ENCODE assay signal across 23 cellular contexts in genomic region chr10:68829494-68829893, GRCh38. TPM values are rescaled to one million over a fixed set of nuclear protein-coding genes. Genes with fewer than 3 reads are reported as not detected.
DNase-seq lines count a peak whose midpoint lies in the region; ATAC-seq and TF ChIP-seq lines count a peak whose summit lies in the region.
"Had no signal": no experiment of that assay in that cellular context is flagged by ENCODE, and none has a peak within 500 bp of the region (broad histone marks: within the 10 kb centered on the region; RNA-seq: fewer than 3 reads in every experiment).

No MANE protein-coding gene starts in this region.

- no peak for DNase-seq in CD8-positive, alpha-beta T cell
- peak; percentile 14 for DNase-seq in NB4 (ENCODE audit: low read depth)
- no peak for DNase-seq in nephron progenitor cell
- no peak for DNase-seq in SIG-M5 (lab: John Stamatoyannopoulos, UW)
- no peak for DNase-seq in WERI-Rb-1
- no peak for DNase-seq in upper lobe of right lung
- DNase-seq: BE2C; CD4-positive, CD25-positive, alpha-beta regulatory T cell; GF-D8; Kasumi-1; MG63; NCI-H1048; NCI-H1417 treated with DMSO at 0.1 percent for 48 hours; NCI-H187; NCI-H226; NCI-H510A treated with DMSO at 0.1 percent for 48 hours; NCI-H748 treated with DMSO at 0.1 percent for 48 hours; SJCRH30 had no signal

- no peak for TF ChIP-seq POLR2A in NB4 (IDR thresholded peaks at IDR 0.05; ENCODE audit: extremely low read depth, insufficient read length)

- H3K9me3 ChIP-seq in BLaER1: no peaks in the 10 kb centered on the region
- no peaks in the 10 kb centered on the region for H3K9me3 ChIP-seq in CD8-positive, alpha-beta T cell (ENCODE audit: low read length)
- no peaks in the 10 kb centered on the region for H3K9me3 ChIP-seq in WERI-Rb-1 (ENCODE audit: severe bottlenecking)
- no peaks in the 10 kb centered on the region for H3K9me3 ChIP-seq in upper lobe of right lung
- H3K9me3 ChIP-seq: BE2C, HAP-1, MG63, SJCRH30 had no signal

- intact Hi-C loops in CD8-positive, alpha-beta T cell (cut with DNase I, micrococcal nuclease): loop anchor here in 1 of 2 experiments (2.0 kb wide), 1 partner anchor 71 kb away; the partner anchor contains the start of gene DDX50
- intact Hi-C loops in upper lobe of right lung (cut with DNase I): no loop called here

- peaks cover 3% of the 10 kb centered on the region for H3K27me3 Mint-ChIP-seq in CD8-positive, alpha-beta T cell (ENCODE audit: low read depth)
- peaks cover 2% of the 10 kb centered on the region for H3K27me3 Mint-ChIP-seq in nephron progenitor cell (ENCODE audit: low read depth, poor library complexity)

- H3K27ac Mint-ChIP-seq in CD8-positive, alpha-beta T cell: no peak overlapping the region
- no peak overlapping the region for H3K27ac Mint-ChIP-seq in nephron progenitor cell
- H3K27ac Mint-ChIP-seq: CD4-positive, CD25-positive, alpha-beta regulatory T cell; GM23338 had no signal

- peaks cover 23% of the 10 kb centered on the region for H3K4me1 Mint-ChIP-seq in CD8-positive, alpha-beta T cell (ENCODE audit: low read depth)
- peaks cover 50% of the 10 kb centered on the region for H3K4me1 Mint-ChIP-seq in nephron progenitor cell

- H3K36me3 ChIP-seq in BLaER1 (no peaks in the 10 kb centered on the region), WERI-Rb-1 (no peaks in the 10 kb centered on the region), upper lobe of right lung (no peaks in the 10 kb centered on the region)
- no peaks in the 10 kb centered on the region for H3K36me3 ChIP-seq in CD8-positive, alpha-beta T cell (ENCODE audit: insufficient read depth, low read length)
- H3K36me3 ChIP-seq: BE2C, HAP-1, MG63, SJCRH30 had no signal

- TF ChIP-seq CTCF in CD8-positive, alpha-beta T cell (IDR thresholded peaks at IDR 0.05): no peak
- TF ChIP-seq CTCF in NB4 (IDR thresholded peaks at IDR 0.05; ENCODE audit: low read depth, low read length) (no peak), nephron progenitor cell (IDR thresholded peaks at IDR 0.05) (no peak), WERI-Rb-1 (IDR thresholded peaks at IDR 0.05; ENCODE audit: low read depth, low read length) (no peak), upper lobe of right lung (IDR thresholded peaks at IDR 0.05) (no peak)

- no peak for ATAC-seq in CD8-positive, alpha-beta T cell
- no peak for ATAC-seq in upper lobe of right lung
- ATAC-seq: GM23338, Panc1 had no signal

- H3K9ac ChIP-seq in BLaER1: no peak overlapping the region

- no peak overlapping the region for H3K4me3 ChIP-seq in BLaER1
- no peak overlapping the region for H3K4me3 ChIP-seq in CD8-positive, alpha-beta T cell (ENCODE audit: low read depth, low read length)
- no peak overlapping the region for H3K4me3 ChIP-seq in NB4 (ENCODE audit: low read depth, low read length)
- H3K4me3 ChIP-seq in WERI-Rb-1 (ENCODE audit: low read depth, low read length): no peak overlapping the region
- no peak overlapping the region for H3K4me3 ChIP-seq in upper lobe of right lung
- H3K4me3 ChIP-seq: HAP-1, MG63, SJCRH30 had no signal

- CTCF ChIA-PET in CD8-positive, alpha-beta T cell (lab: Charles Lee): interaction anchor here (1.5 kb wide), 1 partner anchor 7 kb away, joined by 4 read pairs; no protein-coding TSS in a partner anchor

- H3K4me1 ChIP-seq in BLaER1 (peaks cover 23% of the 10 kb centered on the region), upper lobe of right lung (peaks cover 6% of the 10 kb centered on the region)
- peaks cover 21% of the 10 kb centered on the region for H3K4me1 ChIP-seq in CD8-positive, alpha-beta T cell (ENCODE audit: insufficient read depth, low read length)
- H3K4me1 ChIP-seq: BE2C, SJCRH30 had no signal

- POLR2A ChIA-PET in CD8-positive, alpha-beta T cell (lab: Charles Lee): interaction anchor here (0.8 kb wide), 1 partner anchor 71 kb away, joined by 3 read pairs; no protein-coding TSS in a partner anchor

- H3K27ac ChIP-seq in BLaER1 (no peak overlapping the region), WERI-Rb-1 (no peak overlapping the region), upper lobe of right lung (no peak overlapping the region)
- no peak overlapping the region for H3K27ac ChIP-seq in CD8-positive, alpha-beta T cell (ENCODE audit: low read depth, low read length)
- H3K27ac ChIP-seq: SJCRH30 had no signal

- H4K20me1 ChIP-seq in BLaER1: no peaks in the 10 kb centered on the region

- H3K36me3 Mint-ChIP-seq in CD8-positive, alpha-beta T cell: no peaks in the 10 kb centered on the region
- H3K36me3 Mint-ChIP-seq in nephron progenitor cell (ENCODE audit: low read depth): peaks cover 13% of the 10 kb centered on the region
- H3K36me3 Mint-ChIP-seq: CD4-positive, CD25-positive, alpha-beta regulatory T cell; IgD-negative memory B cell had no signal

- peak overlapping the region; percentile 22 for H3K4me3 Mint-ChIP-seq in CD8-positive, alpha-beta T cell
- H3K4me3 Mint-ChIP-seq in nephron progenitor cell: peak overlapping the region; percentile 82

- H3K4me2 ChIP-seq in BLaER1: 0 out of 2 replicates have a peak overlapping the region, but pooled peaks have one; percentile 78
- H3K4me2 ChIP-seq: GM23338 had no signal

- no peaks in the 10 kb centered on the region for H3K9me3 Mint-ChIP-seq in CD8-positive, alpha-beta T cell
- H3K9me3 Mint-ChIP-seq in nephron progenitor cell: peaks cover 8% of the 10 kb centered on the region
- H3K9me3 Mint-ChIP-seq: GM23338, IgD-negative memory B cell had no signal

- no peaks in the 10 kb centered on the region for H3K27me3 ChIP-seq in BLaER1
- no peaks in the 10 kb centered on the region for H3K27me3 ChIP-seq in CD8-positive, alpha-beta T cell (ENCODE audit: insufficient read depth, low read length)
- H3K27me3 ChIP-seq in WERI-Rb-1 (ENCODE audit: insufficient read depth, low read depth, severe bottlenecking): no peaks in the 10 kb centered on the region
- H3K27me3 ChIP-seq in upper lobe of right lung: no peaks in the 10 kb centered on the region
- H3K27me3 ChIP-seq: BE2C, SJCRH30 had no signal

RNA-seq across cellular contexts. Expression of gene STOX1, which starts 2.2 kb away (rescaled TPM):
- under 1 TPM in 1 of 2 experiments, not detected in 1; 0.11 TPM for total RNA-seq in CD8-positive, alpha-beta T cell
- total RNA-seq in upper lobe of right lung: 0.46 TPM
